Comparison of ENCODE assay signal across 9 cellular contexts in genomic region chr18:26546170-26546874, GRCh38. TPM values are rescaled to one million over a fixed set of nuclear protein-coding genes. Genes with fewer than 3 reads are reported as not detected.
DNase-seq lines count a peak whose midpoint lies in the region; ATAC-seq and TF ChIP-seq lines count a peak whose summit lies in the region.
"Had no signal": no experiment of that assay in that cellular context is flagged by ENCODE, and none has a peak within 500 bp of the region (broad histone marks: within the 10 kb centered on the region; RNA-seq: fewer than 3 reads in every experiment).

No MANE protein-coding gene starts in this region.

- CTCF ChIA-PET in CD8-positive, alpha-beta T cell (lab: Charles Lee) = no interaction called here

- intact Hi-C loops in CD8-positive, alpha-beta T cell (cut with DNase I, micrococcal nuclease) = no loop called here

- H3K4me1 ChIP-seq in CD8-positive, alpha-beta T cell (ENCODE audit: insufficient read depth, low read length) = peaks cover 31% of the 10 kb centered on the region

- peaks cover 10% of the 10 kb centered on the region for H3K27me3 ChIP-seq in CD8-positive, alpha-beta T cell (ENCODE audit: insufficient read depth, low read length)

- no peak overlapping the region for H3K4me3 ChIP-seq in CD8-positive, alpha-beta T cell (ENCODE audit: low read depth, low read length)
- H3K4me3 ChIP-seq in Jurkat, Clone E6-1 (ENCODE audit: low read length) = no peak overlapping the region
- H3K4me3 ChIP-seq in coronary artery = peak overlapping the region; percentile 86

- no peaks in the 10 kb centered on the region for H3K9me3 ChIP-seq in CD8-positive, alpha-beta T cell (ENCODE audit: low read length)

- H3K27ac ChIP-seq in CD8-positive, alpha-beta T cell (ENCODE audit: low read depth, low read length) = no peak overlapping the region
- peak overlapping the region in 1 of 2 donors; percentile 82 for H3K27ac ChIP-seq in coronary artery

- DNase-seq in CD8-positive, alpha-beta T cell = no peak
- DNase-seq in Jurkat, Clone E6-1 (ENCODE audit: low read depth, low spot score) = peak; percentile 31
- DNase-seq in coronary artery (ENCODE audit: low spot score) (no peak), mesenteric fat pad (ENCODE audit: low spot score) (no peak)
- DNase-seq in naive thymus-derived CD8-positive, alpha-beta T cell = no peak
- no peak for DNase-seq in activated CD4-positive, alpha-beta T cell treated with anti-CD3 and anti-CD28 coated beads for 48 hours
- DNase-seq: NCI-H510A treated with DMSO at 0.1 percent for 48 hours had no signal

- ATAC-seq in CD8-positive, alpha-beta T cell = no peak
- ATAC-seq in naive thymus-derived CD8-positive, alpha-beta T cell = no peak
- no peak for ATAC-seq in GM18873 (IDR thresholded peaks at IDR 0.05; ENCODE audit: low FRiP score, unreplicated experiment)
- ATAC-seq in GM21717 (IDR thresholded peaks at IDR 0.05; ENCODE audit: unreplicated experiment) = no peak

- H3K27me3 Mint-ChIP-seq in CD8-positive, alpha-beta T cell (ENCODE audit: low read depth) = peaks cover 11% of the 10 kb centered on the region
- H3K27me3 Mint-ChIP-seq in naive thymus-derived CD8-positive, alpha-beta T cell = peaks cover 1 to 17% (median 8%) of the 10 kb centered on the region in 5 donors

- H3K4me3 Mint-ChIP-seq in CD8-positive, alpha-beta T cell = peak overlapping the region; percentile 66
- peak overlapping the region; percentile 51 to 84 (median 73) for H3K4me3 Mint-ChIP-seq in naive thymus-derived CD8-positive, alpha-beta T cell

- peaks cover 47% of the 10 kb centered on the region for H3K4me1 Mint-ChIP-seq in CD8-positive, alpha-beta T cell (ENCODE audit: low read depth)
- peaks cover 6 to 51% (median 50%) of the 10 kb centered on the region in 4 donors for H3K4me1 Mint-ChIP-seq in naive thymus-derived CD8-positive, alpha-beta T cell

- TF ChIP-seq CTCF in CD8-positive, alpha-beta T cell (IDR thresholded peaks at IDR 0.05) = no peak
- TF ChIP-seq CTCF in coronary artery (IDR thresholded peaks at IDR 0.05) = no peak

- POLR2A ChIA-PET in CD8-positive, alpha-beta T cell (lab: Charles Lee) = no interaction called here
- POLR2A ChIA-PET in naive thymus-derived CD8-positive, alpha-beta T cell (lab: Charles Lee) = interaction anchor here (0.8 kb wide), 1 partner anchor 10 kb away, joined by 3 read pairs; no protein-coding TSS in a partner anchor

- H3K9me3 Mint-ChIP-seq in CD8-positive, alpha-beta T cell = no peaks in the 10 kb centered on the region
- peaks cover 0 to 3% (median 0%) of the 10 kb centered on the region in 9 donors for H3K9me3 Mint-ChIP-seq in naive thymus-derived CD8-positive, alpha-beta T cell

- H3K36me3 Mint-ChIP-seq in CD8-positive, alpha-beta T cell = no peaks in the 10 kb centered on the region
- peaks cover 0 to 2% (median 0%) of the 10 kb centered on the region in 3 donors for H3K36me3 Mint-ChIP-seq in naive thymus-derived CD8-positive, alpha-beta T cell

- no peaks in the 10 kb centered on the region for H3K36me3 ChIP-seq in CD8-positive, alpha-beta T cell (ENCODE audit: insufficient read depth, low read length)

- no peak overlapping the region for H3K27ac Mint-ChIP-seq in CD8-positive, alpha-beta T cell
- no peak overlapping the region for H3K27ac Mint-ChIP-seq in naive thymus-derived CD8-positive, alpha-beta T cell

RNA-seq across cellular contexts. Expression of gene KCTD1, which starts 2.0 kb away (rescaled TPM):
- total RNA-seq in CD8-positive, alpha-beta T cell = under 1 TPM; 0.53 to 0.79 TPM
- polyA plus RNA-seq in Jurkat, Clone E6-1 (2012; ENCODE audit: insufficient read depth, insufficient read length) = 17.4 TPM
- 1 to 10 TPM; 3.5 to 3.6 TPM for total RNA-seq in naive thymus-derived CD8-positive, alpha-beta T cell
- polyA plus RNA-seq in naive thymus-derived CD8-positive, alpha-beta T cell = under 1 TPM; 0.08 to 0.81 (median 0.50) TPM
- 5.9 TPM for total RNA-seq in mesenteric fat pad
